8 cellular contexts compared by ENCODE assay signal in the genomic region with DNA sequence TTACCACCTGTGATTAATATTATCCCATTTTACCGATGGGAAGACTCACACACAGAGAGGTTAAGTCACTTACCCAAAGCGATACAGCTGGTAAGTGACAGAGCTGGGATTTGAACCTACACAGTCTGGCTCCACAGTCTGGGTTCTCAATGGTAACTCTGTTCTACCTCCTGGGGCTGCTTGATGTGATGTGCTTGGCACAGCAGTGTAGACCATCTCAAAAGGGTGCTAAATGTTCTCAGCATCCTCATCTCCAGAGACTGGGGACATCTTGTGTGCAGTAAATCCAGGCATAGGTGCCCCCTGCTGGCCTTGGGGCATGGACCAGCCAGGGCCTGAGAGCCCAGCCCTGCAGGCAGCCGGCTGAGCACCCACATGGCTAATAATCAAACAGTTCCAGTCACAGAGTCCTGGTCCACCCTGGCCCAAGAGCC. TPM values are rescaled to one million over a fixed set of nuclear protein-coding genes. Genes with fewer than 3 reads are reported as not detected.
DNase-seq lines count a peak whose midpoint lies in the region; ATAC-seq, FAIRE-seq and TF ChIP-seq lines count a peak whose summit lies in the region.

No MANE protein-coding gene starts in this region.

- no peak for FAIRE-seq in keratinocyte (lab: Jason Lieb, UNC)

- TF ChIP-seq CTCF in RWPE1 (conservative IDR thresholded peaks at IDR 0.05; ENCODE audit: low read depth) (peak; percentile 21; the same call in 1 of the 2 replicates), astrocyte of the spinal cord (IDR thresholded peaks at IDR 0.05; ENCODE audit: low read depth, low read length) (peak; percentile 75), keratinocyte (optimal IDR thresholded peaks at IDR 0.05 in 1 of 3, IDR thresholded peaks at IDR 0.05 in 1 of 3, conservative IDR thresholded peaks at IDR 0.05 in 1 of 3; ENCODE audit: extremely low read depth in 1 of 3, insufficient read depth in 2 of 3, low read length in 3 of 3) (peak; percentile 50 to 77 (median 55))

- no peak for ATAC-seq in HG02642 (IDR thresholded peaks at IDR 0.05; ENCODE audit: poor library complexity, unreplicated experiment)

- DNase-seq in CMK (ENCODE audit: low read depth) (peak; percentile 36), HCEC 1CT (peak; percentile 46), RWPE1 (ENCODE audit: low spot score) (peak; percentile 32), astrocyte of the spinal cord (ENCODE audit: low read depth, low spot score) (peak; percentile 50), keratinocyte (ENCODE audit: low read depth, low spot score) (no peak), T-helper 9 cell (no peak)
- DNase-seq in stimulated activated CD8-positive, alpha-beta memory T cell treated with anti-CD3 and anti-CD28 coated beads, Interleukin-4, amount 100 ng/mL, for 48 hours: peak; percentile 68

- in situ Hi-C loops in astrocyte of the spinal cord (cut with HindIII; ENCODE audit: low sequenced_read_pairs): no loop called here

- H3K9ac ChIP-seq in keratinocyte (ENCODE audit: control insufficient read depth, extremely low read depth, insufficient read depth, low read length): no peak overlapping the region

- peaks cover 6% of the 10 kb centered on the region for H3K27me3 ChIP-seq in keratinocyte (ENCODE audit: control insufficient read depth, extremely low read depth, insufficient read depth, low read length)

- H3K36me3 ChIP-seq in keratinocyte (ENCODE audit: control insufficient read depth in 2 of 2, extremely low read depth in 1 of 2, insufficient read depth in 2 of 2, low read length in 2 of 2): no peaks in the 10 kb centered on the region

- dilution Hi-C loops in keratinocyte (cut with MboI; ENCODE audit: extremely low pct_ligation_motif_present, low sequenced_read_pairs): no loop called here

- no peaks in the 10 kb centered on the region for H3K79me2 ChIP-seq in keratinocyte (ENCODE audit: control insufficient read depth, insufficient read depth, low read length)

- no peaks in the 10 kb centered on the region for H3K4me1 ChIP-seq in keratinocyte (ENCODE audit: control insufficient read depth, extremely low read depth, insufficient read depth, low read length)

- H3K4me3 ChIP-seq in astrocyte of the spinal cord (ENCODE audit: low read depth, low read length) (no peak overlapping the region), keratinocyte (ENCODE audit: control insufficient read depth in 2 of 3, extremely low read depth in 1 of 3, insufficient read depth in 2 of 3, low read depth in 1 of 3, low read length in 3 of 3) (no peak overlapping the region)

- CTCF ChIA-PET in RWPE1 (lab: Yijun Ruan, JAX): interaction anchor here (0.6 kb wide), 1 partner anchor 62 kb away, joined by 5 read pairs; no protein-coding TSS in a partner anchor

- no peak overlapping the region for H3K4me2 ChIP-seq in keratinocyte (ENCODE audit: control insufficient read depth, extremely low read depth, insufficient read depth, low read depth, low read length)

- H3K9me1 ChIP-seq in keratinocyte (ENCODE audit: control insufficient read depth, extremely low read depth, insufficient read depth, low read length): no peaks in the 10 kb centered on the region

- H4K20me1 ChIP-seq in keratinocyte (ENCODE audit: control insufficient read depth, extremely low read depth, insufficient read depth, low read length): no peaks in the 10 kb centered on the region

- POLR2A ChIA-PET in RWPE1 (lab: Yijun Ruan, JAX; ENCODE audit: low non-redundant PET): no interaction called here

- no peak overlapping the region for H3K27ac ChIP-seq in RWPE1
- no peak overlapping the region for H3K27ac ChIP-seq in keratinocyte (ENCODE audit: control insufficient read depth, insufficient read depth, low read length)

- H3K9me3 ChIP-seq in keratinocyte (ENCODE audit: control insufficient read depth, low read depth, low read length): no peaks in the 10 kb centered on the region

- no peak overlapping the region for H2AFZ ChIP-seq in keratinocyte (ENCODE audit: control insufficient read depth, low read length)

RNA-seq across cellular contexts. Expression of gene KATNB1, which starts 15.4 kb away (rescaled TPM):
- 18.9 to 21.8 TPM (median 20.6 TPM) in 3 replicates for polyA plus RNA-seq in keratinocyte
- 28.6 TPM for polyA plus RNA-seq in keratinocyte (2011; ENCODE audit: low read depth)
- 12.2 and 26.1 TPM in 2 replicates for polyA plus RNA-seq in keratinocyte (2011; cell fraction: cytosol; rRNA removed)
- 28.5 and 40.1 TPM in 2 replicates for polyA plus RNA-seq in keratinocyte (2011; cell fraction: nucleus; rRNA removed)
- 17.8 and 21.1 TPM in 2 replicates for polyA plus RNA-seq in keratinocyte (2012; ENCODE audit: low replicate concordance)
- polyA minus RNA-seq in keratinocyte: 17.5 to 38.7 TPM (median 26.3 TPM) in 3 replicates
- polyA minus RNA-seq in keratinocyte (2011; cell fraction: cytosol; rRNA and poly(A)+ RNA removed): 29.4 TPM
- 16.4 and 22.3 TPM in 2 replicates for polyA minus RNA-seq in keratinocyte (2011; cell fraction: nucleus; rRNA and poly(A)+ RNA removed)

RNA-seq across cellular contexts. Expression of gene DRC7, which starts 25.6 kb away (rescaled TPM):
- not detected in 3 replicates for polyA plus RNA-seq in keratinocyte
- not detected for polyA plus RNA-seq in keratinocyte (2011; ENCODE audit: low read depth)
- not detected in 2 replicates for polyA plus RNA-seq in keratinocyte (2011; cell fraction: cytosol; rRNA removed)
- polyA plus RNA-seq in keratinocyte (2011; cell fraction: nucleus; rRNA removed): not detected in 2 replicates
- not detected in 2 replicates for polyA plus RNA-seq in keratinocyte (2012; ENCODE audit: low replicate concordance)
- polyA minus RNA-seq in keratinocyte: not detected in 3 replicates
- polyA minus RNA-seq in keratinocyte (2011; cell fraction: cytosol; rRNA and poly(A)+ RNA removed): not detected
- not detected in 2 replicates for polyA minus RNA-seq in keratinocyte (2011; cell fraction: nucleus; rRNA and poly(A)+ RNA removed)

RNA-seq across cellular contexts. Expression of gene ADGRG3, which starts 52.1 kb away (rescaled TPM):
- polyA plus RNA-seq in keratinocyte: not detected in 3 replicates
- not detected for polyA plus RNA-seq in keratinocyte (2011; ENCODE audit: low read depth)
- polyA plus RNA-seq in keratinocyte (2011; cell fraction: cytosol; rRNA removed): not detected in 2 replicates
- 0.04 and 0.16 TPM in 2 replicates for polyA plus RNA-seq in keratinocyte (2011; cell fraction: nucleus; rRNA removed)
- not detected in 2 replicates for polyA plus RNA-seq in keratinocyte (2012; ENCODE audit: low replicate concordance)
- 0.16 TPM in 1 of 3 replicates, not detected in the others for polyA minus RNA-seq in keratinocyte
- polyA minus RNA-seq in keratinocyte (2011; cell fraction: cytosol; rRNA and poly(A)+ RNA removed): not detected
- polyA minus RNA-seq in keratinocyte (2011; cell fraction: nucleus; rRNA and poly(A)+ RNA removed): not detected in 2 replicates

Comparison
In these comparisons a context has a peak if more than half of its experiments do, and no peak if none do; other contexts are left out.
1. DNase-seq: peak in CMK (single experiment), HCEC 1CT (single experiment), RWPE1 (single experiment), astrocyte of the spinal cord (single experiment) and stimulated activated CD8-positive, alpha-beta memory T cell treated with anti-CD3 and anti-CD28 coated beads, Interleukin-4, amount 100 ng/mL, for 48 hours (single experiment); none in keratinocyte (single experiment) and T-helper 9 cell (single experiment).
2. CTCF ChIP-seq: peak in every context shown above with its lines; median percentile 75 in astrocyte of the spinal cord; 55 in keratinocyte; 21 in RWPE1.